In the genomic region with DNA sequence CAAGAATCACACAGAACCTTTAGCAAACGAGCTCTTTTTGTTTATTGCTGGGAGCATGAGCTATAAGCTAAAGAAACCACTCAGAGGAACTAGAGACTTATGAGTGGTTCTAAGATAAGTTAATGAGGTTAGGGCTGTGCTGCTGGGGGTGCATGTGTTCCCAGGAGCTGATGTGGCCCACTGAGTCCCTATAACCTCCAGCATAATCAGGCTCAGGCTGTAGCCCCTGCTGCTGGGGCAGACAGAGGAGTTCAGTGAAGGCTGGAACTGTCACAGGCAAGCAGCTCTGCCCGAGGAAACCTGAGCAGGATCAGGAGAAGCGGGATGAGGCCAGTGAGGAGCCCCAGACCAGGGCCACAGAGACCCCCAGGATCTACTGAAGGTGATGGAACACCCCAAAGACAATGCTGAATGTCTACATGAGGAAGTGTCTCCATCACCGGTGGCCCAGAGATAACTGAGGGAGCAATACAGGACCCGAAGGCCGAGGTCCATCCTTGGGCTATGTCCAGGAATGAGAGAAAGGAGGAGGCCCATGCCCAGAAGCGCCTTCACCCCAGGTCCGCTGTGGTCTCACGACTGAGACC, we compare ENCODE assay signal across 14 cellular contexts. TPM values are rescaled to one million over a fixed set of nuclear protein-coding genes. Genes with fewer than 3 reads are reported as not detected.
DNase-seq lines count a peak whose midpoint lies in the region; ATAC-seq and TF ChIP-seq lines count a peak whose summit lies in the region.
"Had no signal": no experiment of that assay in that cellular context is flagged by ENCODE, and none has a peak within 500 bp of the region (broad histone marks: within the 10 kb centered on the region; RNA-seq: fewer than 3 reads in every experiment).

No MANE protein-coding gene starts in this region.

- TF ChIP-seq CTCF in sigmoid colon (IDR thresholded peaks at IDR 0.05) = no peak

- no peak overlapping the region for H3K4me3 ChIP-seq in sigmoid colon

- intact Hi-C loops in activated T-helper 1 cell treated with anti-CD3 and anti-CD28 coated beads, Interleukin-12 subunit alpha, Interleukin-12 subunit beta, Interleukin-2, Interleukin-4 antibody, amounts not matched to agents 30 ng/mL and 10 ng/mL and 1 ng/mL, durations not matched to agents 14 hours and 24 hours and 36 hours (cut with micrococcal nuclease) = no loop called here
- intact Hi-C loops in sigmoid colon (cut with DNase I) = no loop called here

- DNase-seq in activated T-helper 1 cell treated with anti-CD3 and anti-CD28 coated beads, Interleukin-12 subunit alpha, Interleukin-12 subunit beta, Interleukin-2, Interleukin-4 antibody, amounts not matched to agents 30 ng/mL and 10 ng/mL and 1 ng/mL, durations not matched to agents 14 hours and 24 hours and 36 hours (ENCODE audit: low spot score) = no peak
- no peak for DNase-seq in sigmoid colon
- no peak for DNase-seq in globus pallidus (ENCODE audit: low spot score)
- DNase-seq in NCI-H2227 (lab: John Stamatoyannopoulos, UW; ENCODE audit: unreplicated experiment) = no peak
- DNase-seq in Ammon's horn (ENCODE audit: low spot score) = no peak
- DNase-seq in substantia nigra (lab: John Stamatoyannopoulos, UW) = no peak
- DNase-seq: foreskin fibroblast, HCEC 1CT, islet precursor cell, NCI-H146, NCI-H69, SHP77 treated with DMSO at 0.1 percent for 48 hours had no signal

- H3K27me3 Mint-ChIP-seq in activated T-helper 1 cell treated with anti-CD3 and anti-CD28 coated beads, Interleukin-12 subunit alpha, Interleukin-12 subunit beta, Interleukin-2, Interleukin-4 antibody, amounts not matched to agents 30 ng/mL and 10 ng/mL and 1 ng/mL, durations not matched to agents 14 hours and 24 hours and 36 hours (ENCODE audit: insufficient read depth) = peaks cover 23% of the 10 kb centered on the region

- peaks cover 3% of the 10 kb centered on the region for H3K9me3 Mint-ChIP-seq in activated T-helper 1 cell treated with anti-CD3 and anti-CD28 coated beads, Interleukin-12 subunit alpha, Interleukin-12 subunit beta, Interleukin-2, Interleukin-4 antibody, amounts not matched to agents 30 ng/mL and 10 ng/mL and 1 ng/mL, durations not matched to agents 14 hours and 24 hours and 36 hours

- peaks cover 41% of the 10 kb centered on the region for H3K4me1 Mint-ChIP-seq in activated T-helper 1 cell treated with anti-CD3 and anti-CD28 coated beads, Interleukin-12 subunit alpha, Interleukin-12 subunit beta, Interleukin-2, Interleukin-4 antibody, amounts not matched to agents 30 ng/mL and 10 ng/mL and 1 ng/mL, durations not matched to agents 14 hours and 24 hours and 36 hours (ENCODE audit: low read depth)

- no peaks in the 10 kb centered on the region for H3K36me3 ChIP-seq in sigmoid colon

- H3K9me3 ChIP-seq in sigmoid colon = no peaks in the 10 kb centered on the region

- H3K4me3 Mint-ChIP-seq in activated T-helper 1 cell treated with anti-CD3 and anti-CD28 coated beads, Interleukin-12 subunit alpha, Interleukin-12 subunit beta, Interleukin-2, Interleukin-4 antibody, amounts not matched to agents 30 ng/mL and 10 ng/mL and 1 ng/mL, durations not matched to agents 14 hours and 24 hours and 36 hours = no peak overlapping the region

- no peak for TF ChIP-seq EP300 in sigmoid colon (IDR thresholded peaks at IDR 0.05)

- peak overlapping the region; percentile 89 for H3K27ac Mint-ChIP-seq in activated T-helper 1 cell treated with anti-CD3 and anti-CD28 coated beads, Interleukin-12 subunit alpha, Interleukin-12 subunit beta, Interleukin-2, Interleukin-4 antibody, amounts not matched to agents 30 ng/mL and 10 ng/mL and 1 ng/mL, durations not matched to agents 14 hours and 24 hours and 36 hours

- 88 to 90% methylated on average over 9 of the region's 9 CpGs for WGBS in sigmoid colon, 2 donors

- peaks cover 0 to 29% (median 21%) of the 10 kb centered on the region in 4 donors for H3K4me1 ChIP-seq in sigmoid colon

- H3K27ac ChIP-seq in sigmoid colon = peak overlapping the region in 3 of 4 donors; percentile 13 to 76 (median 44)
- H3K27ac ChIP-seq in substantia nigra (ENCODE audit: low read depth, low read length, poor library complexity, severe bottlenecking) = no peak overlapping the region

- H3K27me3 ChIP-seq in sigmoid colon = no peaks in the 10 kb centered on the region

- H3K36me3 Mint-ChIP-seq in activated T-helper 1 cell treated with anti-CD3 and anti-CD28 coated beads, Interleukin-12 subunit alpha, Interleukin-12 subunit beta, Interleukin-2, Interleukin-4 antibody, amounts not matched to agents 30 ng/mL and 10 ng/mL and 1 ng/mL, durations not matched to agents 14 hours and 24 hours and 36 hours (ENCODE audit: low read depth) = no peaks in the 10 kb centered on the region

- TF ChIP-seq POLR2A in sigmoid colon (IDR thresholded peaks at IDR 0.05) = no peak

- ATAC-seq in GM19023 (IDR thresholded peaks at IDR 0.05; ENCODE audit: unreplicated experiment) (peak; percentile 16), GM21717 (IDR thresholded peaks at IDR 0.05; ENCODE audit: unreplicated experiment) (peak; percentile 4)

RNA-seq across cellular contexts. Expression of gene TUBB2B, which starts 17.3 kb away (rescaled TPM):
- total RNA-seq in activated T-helper 1 cell treated with anti-CD3 and anti-CD28 coated beads, Interleukin-12 subunit alpha, Interleukin-12 subunit beta, Interleukin-2, Interleukin-4 antibody, amounts not matched to agents 30 ng/mL and 10 ng/mL and 1 ng/mL, durations not matched to agents 14 hours and 24 hours and 36 hours = 0.20 and 0.57 TPM in 2 replicates
- total RNA-seq in sigmoid colon = 10 to 100 TPM; 12.7 to 24.9 (median 23.0) TPM
- 10 to 100 TPM in 1 of 3 donors, 1 to 10 TPM in 2; 2.3 to 11.2 (median 2.4) TPM for polyA plus RNA-seq in sigmoid colon

RNA-seq across cellular contexts. Expression of gene PSMG4, which starts 48.6 kb away (rescaled TPM):
- total RNA-seq in activated T-helper 1 cell treated with anti-CD3 and anti-CD28 coated beads, Interleukin-12 subunit alpha, Interleukin-12 subunit beta, Interleukin-2, Interleukin-4 antibody, amounts not matched to agents 30 ng/mL and 10 ng/mL and 1 ng/mL, durations not matched to agents 14 hours and 24 hours and 36 hours = 32.1 and 35.4 TPM in 2 replicates
- 10 to 100 TPM; 26.4 to 39.0 (median 30.6) TPM for total RNA-seq in sigmoid colon
- 10 to 100 TPM; 14.6 to 30.1 (median 30.0) TPM for polyA plus RNA-seq in sigmoid colon

RNA-seq across cellular contexts. Expression of gene TUBB2A, which starts 52.8 kb away (rescaled TPM):
- total RNA-seq in activated T-helper 1 cell treated with anti-CD3 and anti-CD28 coated beads, Interleukin-12 subunit alpha, Interleukin-12 subunit beta, Interleukin-2, Interleukin-4 antibody, amounts not matched to agents 30 ng/mL and 10 ng/mL and 1 ng/mL, durations not matched to agents 14 hours and 24 hours and 36 hours = 5.2 and 5.6 TPM in 2 replicates
- total RNA-seq in sigmoid colon = 100 to 1,000 TPM in 1 of 4 donors, 10 to 100 TPM in 3; 54.5 to 106 (median 97.9) TPM
- polyA plus RNA-seq in sigmoid colon = 10 to 100 TPM; 41.4 to 50.9 (median 41.8) TPM
